ENCODE assay signal across 17 cellular contexts in genomic region chr7:137771679-137772078, GRCh38.
A peak's percentile ranks its signal among the peaks of the same experiment; 100 is the strongest.
DNase-seq lines count a peak whose midpoint lies in the region; ATAC-seq lines count a peak whose summit lies in the region.
"Had no signal": no experiment of that assay in that cellular context is flagged by ENCODE, and none has a peak within 500 bp of the region (broad histone marks: within the 10 kb centered on the region; RNA-seq: fewer than 3 reads in every experiment).

No MANE protein-coding gene starts in this region.

- in situ Hi-C loops in GM23248 (cut with MboI): no loop called here

- WGBS in GM23248 (ENCODE audit: low coverage in 1 of 2, low lambda C conversion rate in 2 of 2, missing lambda C conversion rate in 2 of 2), 2 experiments: 27 to 30% methylated on average over 7 of the region's 7 CpGs

- H3K79me2 ChIP-seq in GM23248 (ENCODE audit: insufficient read depth): peaks cover 40% of the 10 kb centered on the region

- peak overlapping the region; percentile 97 for H3K27ac ChIP-seq in GM23248
- H3K27ac ChIP-seq: WERI-Rb-1 had no signal

- H3F3A ChIP-seq in GM23248 (ENCODE audit: insufficient read depth): peaks cover 34% of the 10 kb centered on the region

- H3K4me1 ChIP-seq in GM23248 (ENCODE audit: insufficient read depth) (peaks cover 56% of the 10 kb centered on the region), adipocyte (ENCODE audit: control insufficient read depth, insufficient read depth, low read length) (peaks cover 64% of the 10 kb centered on the region), skeletal muscle satellite cell (ENCODE audit: control insufficient read depth, insufficient read depth, low read length) (peaks cover 47% of the 10 kb centered on the region)

- no peak overlapping the region for H2AFZ ChIP-seq in GM23248

- no peaks in the 10 kb centered on the region for H3K9me2 ChIP-seq in GM23248 (ENCODE audit: insufficient read depth)

- H3K9ac ChIP-seq in GM23248: peak overlapping the region; percentile 72
- peak overlapping the region; percentile 71 for H3K9ac ChIP-seq in adipocyte (ENCODE audit: low read length)
- peak overlapping the region; percentile 78 for H3K9ac ChIP-seq in skeletal muscle satellite cell (ENCODE audit: low read depth, low read length)

- peak overlapping the region; percentile 52 for H3K4me2 ChIP-seq in GM23248 (ENCODE audit: unreplicated experiment)
- peak overlapping the region; percentile 79 for H3K4me2 ChIP-seq in skeletal muscle satellite cell (ENCODE audit: low read length)

- H4K20me1 ChIP-seq in GM23248 (ENCODE audit: insufficient read depth): no peaks in the 10 kb centered on the region

- H3K9me3 ChIP-seq in GM23248 (ENCODE audit: low read depth): no peaks in the 10 kb centered on the region
- H3K9me3 ChIP-seq in adipocyte (ENCODE audit: control insufficient read depth, low read length): no peaks in the 10 kb centered on the region
- H3K9me3 ChIP-seq in skeletal muscle satellite cell (replicated peaks; ENCODE audit: low read length): no peaks in the 10 kb centered on the region
- H3K9me3 ChIP-seq: ascending aorta had no signal

- DNase-seq in GM23248: peak; percentile 97
- DNase-seq in adipocyte (ENCODE audit: low read depth): peak; percentile 67
- DNase-seq in fibroblast of the conjunctiva (ENCODE audit: low read depth): peak; percentile 35
- DNase-seq in activated effector memory CD4-positive, alpha-beta T cell treated with anti-CD3 and anti-CD28 coated beads, Interleukin-2, amount 50 U/mL, for 16 hours: no peak
- no peak for DNase-seq in NCI-H1105 (lab: John Stamatoyannopoulos, UW)
- DNase-seq: CD4-positive, CD25-positive, alpha-beta regulatory T cell; DND-41; NCI-H187; NCI-H510A treated with DMSO at 0.1 percent for 48 hours; occipital lobe; OCI-M1; WERI-Rb-1 had no signal

- ATAC-seq in HG02973 (IDR thresholded peaks at IDR 0.05; ENCODE audit: unreplicated experiment) (no peak), GM19455 (IDR thresholded peaks at IDR 0.05; ENCODE audit: unreplicated experiment) (no peak)

- H3K4me3 ChIP-seq in GM23248 (0 out of 2 replicates have a peak overlapping the region, but pooled peaks have one; percentile 11), adipocyte (ENCODE audit: low read length) (no peak overlapping the region), skeletal muscle satellite cell (ENCODE audit: low read length) (peak overlapping the region; percentile 8)
- H3K4me3 ChIP-seq: ascending aorta, GM12878 had no signal

- no peaks in the 10 kb centered on the region for H3K27me3 ChIP-seq in GM23248 (replicated peaks; ENCODE audit: insufficient read depth)
- H3K27me3 ChIP-seq in adipocyte (replicated peaks; ENCODE audit: control insufficient read depth, insufficient read depth, low read length): no peaks in the 10 kb centered on the region
- no peaks in the 10 kb centered on the region for H3K27me3 ChIP-seq in skeletal muscle satellite cell (ENCODE audit: control insufficient read depth, insufficient read depth, low read length)
- H3K27me3 ChIP-seq: ascending aorta had no signal

- H3K36me3 ChIP-seq in GM23248 (ENCODE audit: low read depth) (no peaks in the 10 kb centered on the region), adipocyte (ENCODE audit: control insufficient read depth, insufficient read depth, low read length, severe bottlenecking) (no peaks in the 10 kb centered on the region), skeletal muscle satellite cell (ENCODE audit: insufficient read depth, low read length) (peaks cover 5% of the 10 kb centered on the region)
- H3K36me3 ChIP-seq: ascending aorta, WERI-Rb-1 had no signal

Comparison
In these comparisons a context has a peak if more than half of its experiments do, and no peak if none do; other contexts are left out.
1. DNase-seq: peak in GM23248 (single experiment), adipocyte (single experiment) and fibroblast of the conjunctiva (single experiment); none in activated effector memory CD4-positive, alpha-beta T cell treated with anti-CD3 and anti-CD28 coated beads, Interleukin-2, amount 50 U/mL, for 16 hours (single experiment) and NCI-H1105 (single experiment).
2. Peak in every context shown above with its lines, with median percentiles within 50 percentile points of each other: H3K9ac ChIP-seq.